In the genomic region with DNA sequence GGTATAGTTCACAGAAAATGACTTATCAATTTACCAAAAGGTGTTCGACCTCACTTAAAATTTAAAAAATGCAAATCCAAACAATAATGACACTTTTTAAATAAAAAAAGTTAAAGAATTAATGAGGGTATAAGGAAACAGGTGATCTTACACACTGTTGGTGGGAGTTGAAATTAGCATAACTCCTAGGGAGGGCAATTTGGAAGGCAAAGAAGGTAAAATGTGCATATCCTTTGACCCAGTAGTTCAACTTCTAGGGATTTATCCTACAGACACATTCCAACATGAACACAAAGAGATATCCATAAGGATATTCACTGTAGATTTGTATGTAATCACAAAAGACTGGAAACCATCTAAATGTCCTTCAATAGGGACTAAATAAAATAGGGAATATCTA, we compare ENCODE assay signal across 24 cellular contexts.
"Had no signal": no experiment of that assay in that cellular context is flagged by ENCODE, and none has a peak within 500 bp of the region (broad histone marks: within the 10 kb centered on the region; RNA-seq: fewer than 3 reads in every experiment).

No MANE protein-coding gene starts in this region.

- H3K27ac Mint-ChIP-seq: naive thymus-derived CD8-positive, alpha-beta T cell; stimulated activated effector memory CD8-positive, alpha-beta T cell treated with anti-CD3 and anti-CD28 coated beads, Interleukin-12 subunit alpha, Interleukin-12 subunit beta, amount 100 ng/mL, for 72 hours had no signal

- DNase-seq: dorsolateral prefrontal cortex; effector CD4-positive, alpha-beta T cell; foreskin fibroblast; gastrocnemius medialis; head of caudate nucleus; left ventricle myocardium superior; lower lobe of right lung; naive thymus-derived CD8-positive, alpha-beta T cell; occipital lobe; ovary; posterior cingulate gyrus; psoas muscle; right cardiac atrium; sigmoid colon; stimulated activated CD4-positive, alpha-beta T cell treated with anti-CD3 and anti-CD28 coated beads, Interleukin-2, amount 100 ng/mL, for 24 hours; stimulated activated CD4-positive, alpha-beta T cell treated with anti-CD3 and anti-CD28 coated beads, Interleukin-4, amount 100 ng/mL, for 24 hours; stimulated activated naive CD4-positive, alpha-beta T cell treated with Interleukin-2 at 50 U/mL for 16 hours; stomach; thyroid gland; trophoblast cell had no signal

- H3K4me3 Mint-ChIP-seq: naive thymus-derived CD8-positive, alpha-beta T cell; stimulated activated effector memory CD8-positive, alpha-beta T cell treated with anti-CD3 and anti-CD28 coated beads, Interleukin-12 subunit alpha, Interleukin-12 subunit beta, amount 100 ng/mL, for 72 hours had no signal

- H3K4me3 ChIP-seq: dorsolateral prefrontal cortex, gastrocnemius medialis, lower lobe of right lung, ovary, psoas muscle, sigmoid colon, stomach, thyroid gland, vagina had no signal

- H3K27me3 ChIP-seq: gastrocnemius medialis, ovary, sigmoid colon, stomach, thyroid gland, vagina had no signal

- H3K4me1 Mint-ChIP-seq: stimulated activated effector memory CD8-positive, alpha-beta T cell treated with anti-CD3 and anti-CD28 coated beads, Interleukin-12 subunit alpha, Interleukin-12 subunit beta, amount 100 ng/mL, for 72 hours had no signal

- H3K9me3 ChIP-seq: gastrocnemius medialis, lower lobe of right lung, ovary, psoas muscle, sigmoid colon, stomach, thyroid gland, vagina had no signal

- FAIRE-seq: keratinocyte had no signal

- H3K36me3 ChIP-seq: gastrocnemius medialis, lower lobe of right lung, ovary, sigmoid colon, stomach, thyroid gland, vagina had no signal

- H3K9me3 Mint-ChIP-seq: naive thymus-derived CD8-positive, alpha-beta T cell; stimulated activated effector memory CD8-positive, alpha-beta T cell treated with anti-CD3 and anti-CD28 coated beads, Interleukin-12 subunit alpha, Interleukin-12 subunit beta, amount 100 ng/mL, for 72 hours had no signal

- ATAC-seq: esophagus mucosa; gastrocnemius medialis; left ventricle myocardium superior; lower lobe of right lung; naive thymus-derived CD8-positive, alpha-beta T cell; psoas muscle; right cardiac atrium; stimulated activated effector memory CD8-positive, alpha-beta T cell treated with anti-CD3 and anti-CD28 coated beads, Interleukin-12 subunit alpha, Interleukin-12 subunit beta, amount 100 ng/mL, for 72 hours had no signal

- H3K36me3 Mint-ChIP-seq: naive thymus-derived CD8-positive, alpha-beta T cell; stimulated activated effector memory CD8-positive, alpha-beta T cell treated with anti-CD3 and anti-CD28 coated beads, Interleukin-12 subunit alpha, Interleukin-12 subunit beta, amount 100 ng/mL, for 72 hours had no signal

- H3K4me1 ChIP-seq: gastrocnemius medialis, lower lobe of right lung, psoas muscle, sigmoid colon, thyroid gland, vagina had no signal

- H3K27ac ChIP-seq: dorsolateral prefrontal cortex, gastrocnemius medialis, lower lobe of right lung, ovary, psoas muscle, sigmoid colon, stomach, thyroid gland, vagina had no signal
